1 cellular context compared by ENCODE assay signal in genomic region chrX:13216139-13216538, GRCh38.
TF ChIP-seq lines count a peak whose summit lies in the region.

No MANE protein-coding gene starts in this region.

TF ChIP-seq in SK-N-SH, 30 proteins besides CTCF, POLR2A, EP300 and RAD21 (continued from another document):
- no peak for TF ChIP-seq REST (IDR thresholded peaks at IDR 0.05; ENCODE audit: low read depth, low read length)
